In the genomic region with DNA sequence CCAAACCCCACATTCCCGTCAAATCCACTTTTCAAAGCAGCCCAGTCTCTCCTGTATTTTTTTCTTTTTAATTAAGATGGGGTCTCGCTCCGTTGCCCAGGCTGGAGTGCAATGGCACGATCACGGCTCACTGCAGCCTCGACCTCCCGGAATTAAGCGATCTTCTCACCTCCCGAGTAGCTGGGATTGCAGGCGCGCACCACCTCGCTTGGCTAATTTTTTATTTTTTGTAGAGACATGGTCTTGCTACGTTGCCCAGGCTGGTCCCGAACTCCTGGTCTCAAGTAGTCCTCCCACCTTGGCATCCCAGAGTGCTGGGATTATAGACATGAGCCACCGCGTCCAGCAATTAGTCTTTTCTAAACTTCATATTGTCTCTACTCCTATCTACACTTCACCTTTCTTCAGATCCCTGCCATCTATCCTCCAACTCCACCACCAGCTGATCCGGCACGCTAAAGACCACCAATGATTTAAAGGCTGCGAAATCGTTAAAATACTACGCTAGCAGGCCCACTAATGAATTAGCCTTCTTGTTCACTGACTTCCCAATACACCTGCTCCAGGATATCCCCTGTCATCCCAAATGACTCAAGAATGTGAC, we compare ENCODE assay signal across 8 cellular contexts. TPM values are rescaled to one million over a fixed set of nuclear protein-coding genes. Genes with fewer than 3 reads are reported as not detected.
DNase-seq lines count a peak whose midpoint lies in the region; ATAC-seq, FAIRE-seq and TF ChIP-seq lines count a peak whose summit lies in the region.

No MANE protein-coding gene starts in this region.

- no CpG with 5 or more reads among the region's 21 CpGs for WGBS in mesendoderm (ENCODE audit: extremely low coverage, insufficient coverage, low lambda C conversion rate)
- whole genome bisulfite sequencing in urinary bladder = 55% methylated on average over 21 of the region's 21 CpGs

- H2AK5ac ChIP-seq in mesendoderm (ENCODE audit: low read length) = no peak overlapping the region

- H3K4ac ChIP-seq in mesendoderm (ENCODE audit: low read depth, low read length) = peak overlapping the region; percentile 75

- no peaks in the 10 kb centered on the region for H3K27me3 ChIP-seq in bronchial epithelial cell (ENCODE audit: control insufficient read depth, insufficient read depth, low read length)
- no peaks in the 10 kb centered on the region for H3K27me3 ChIP-seq in mesendoderm (ENCODE audit: insufficient read depth, low read length, poor library complexity)

- H3K36me3 Mint-ChIP-seq in activated naive CD4-positive, alpha-beta T cell treated with anti-CD3 and anti-CD28 coated beads, Interleukin-2, amount 10 ng/mL, durations not matched to agents 7 days and 5 days = peaks cover 25% of the 10 kb centered on the region

- DNase-seq in activated naive CD4-positive, alpha-beta T cell treated with anti-CD3 and anti-CD28 coated beads, Interleukin-2, amount 10 ng/mL, durations not matched to agents 7 days and 5 days = no peak
- no peak for DNase-seq in activated naive CD4-positive, alpha-beta T cell treated with anti-CD3 and anti-CD28 coated beads, Interleukin-2, amount 50 U/mL, for 16 hours
- DNase-seq in bronchial epithelial cell (ENCODE audit: low read depth) (no peak), mesendoderm (no peak), NCI-H526 (lab: John Stamatoyannopoulos, UW) (no peak), epidermal melanocyte (ENCODE audit: insufficient read length, low spot score) (no peak)

- H2BK15ac ChIP-seq in mesendoderm (replicated peaks; ENCODE audit: low read depth) = no peak overlapping the region

- no peak overlapping the region for H4K5ac ChIP-seq in mesendoderm (ENCODE audit: low read length)

- CTCF ChIA-PET in activated naive CD4-positive, alpha-beta T cell treated with anti-CD3 and anti-CD28 coated beads, Interleukin-2, amount 10 ng/mL, durations not matched to agents 7 days and 5 days (lab: Charles Lee) = interaction anchor here (0.6 to 1.1 kb wide), 2 partner anchors 10 kb away, joined by 3 to 4 read pairs; no protein-coding TSS in a partner anchor

- H4K8ac ChIP-seq in mesendoderm (ENCODE audit: low read depth, low read length) = peak overlapping the region; percentile 97

- H3K4me2 ChIP-seq in mesendoderm (ENCODE audit: low read length) = peak overlapping the region; percentile 55

- H3K27me3 Mint-ChIP-seq in activated naive CD4-positive, alpha-beta T cell treated with anti-CD3 and anti-CD28 coated beads, Interleukin-2, amount 10 ng/mL, durations not matched to agents 7 days and 5 days = no peaks in the 10 kb centered on the region

- peak overlapping the region; percentile 75 for H3K9ac ChIP-seq in mesendoderm (ENCODE audit: low read length)

- TF ChIP-seq CTCF in bronchial epithelial cell (IDR thresholded peaks at IDR 0.05; ENCODE audit: insufficient read depth, low read length, severe bottlenecking) = no peak

- H3K9me3 Mint-ChIP-seq in activated naive CD4-positive, alpha-beta T cell treated with anti-CD3 and anti-CD28 coated beads, Interleukin-2, amount 10 ng/mL, durations not matched to agents 7 days and 5 days = no peaks in the 10 kb centered on the region

- H3K79me2 ChIP-seq in mesendoderm (ENCODE audit: control insufficient read depth, insufficient read depth, low read length) = peaks cover 21% of the 10 kb centered on the region

- H3K27ac ChIP-seq in mesendoderm (ENCODE audit: low read depth, low read length) = no peak overlapping the region
- H3K27ac ChIP-seq in urinary bladder (ENCODE audit: low read depth) = no peak overlapping the region

- FAIRE-seq in bronchial epithelial cell (lab: Jason Lieb, UNC) = no peak

- H3K4me3 ChIP-seq in bronchial epithelial cell (ENCODE audit: low read depth, low read length) = peak overlapping the region; percentile 74
- peak overlapping the region; percentile 26 for H3K4me3 ChIP-seq in mesendoderm (ENCODE audit: low read length)
- H3K4me3 ChIP-seq in urinary bladder (ENCODE audit: low read depth, low read length) = peak overlapping the region; percentile 81

- H3K36me3 ChIP-seq in bronchial epithelial cell (ENCODE audit: control insufficient read depth, insufficient read depth, low read length) (peaks cover 2% of the 10 kb centered on the region), mesendoderm (ENCODE audit: control insufficient read depth, insufficient read depth, low read length) (no peaks in the 10 kb centered on the region), urinary bladder (ENCODE audit: insufficient read depth) (peaks cover 3% of the 10 kb centered on the region)

- no peak overlapping the region for H2BK5ac ChIP-seq in mesendoderm (ENCODE audit: low read length)

- H3K4me1 ChIP-seq in mesendoderm (ENCODE audit: control insufficient read depth, low read depth, low read length) (no peaks in the 10 kb centered on the region), urinary bladder (ENCODE audit: insufficient read depth) (no peaks in the 10 kb centered on the region)

- no peak overlapping the region for H2BK120ac ChIP-seq in mesendoderm (ENCODE audit: low read depth, low read length)

- no peak overlapping the region for H3K23ac ChIP-seq in mesendoderm (ENCODE audit: low read length)

- H3K79me1 ChIP-seq in mesendoderm (ENCODE audit: low read length) = peaks cover 12% of the 10 kb centered on the region

- peaks cover 33% of the 10 kb centered on the region for H3K4me1 Mint-ChIP-seq in activated naive CD4-positive, alpha-beta T cell treated with anti-CD3 and anti-CD28 coated beads, Interleukin-2, amount 10 ng/mL, durations not matched to agents 7 days and 5 days

- H3K4me3 Mint-ChIP-seq in activated naive CD4-positive, alpha-beta T cell treated with anti-CD3 and anti-CD28 coated beads, Interleukin-2, amount 10 ng/mL, durations not matched to agents 7 days and 5 days = peak overlapping the region; percentile 79

- H3K18ac ChIP-seq in mesendoderm (ENCODE audit: low read length) = no peak overlapping the region

- H3K27ac Mint-ChIP-seq in activated naive CD4-positive, alpha-beta T cell treated with anti-CD3 and anti-CD28 coated beads, Interleukin-2, amount 10 ng/mL, durations not matched to agents 7 days and 5 days = peak overlapping the region; percentile 90

- ATAC-seq in GM21367 (IDR thresholded peaks at IDR 0.05; ENCODE audit: unreplicated experiment) = no peak

- peak overlapping the region; percentile 86 for H3K56ac ChIP-seq in mesendoderm (ENCODE audit: low read length)

RNA-seq across cellular contexts. Expression of a gene that starts 0.5 kb away (rescaled TPM):
- total RNA-seq in bronchial epithelial cell = 28.7 and 31.6 TPM in 2 replicates
- 12.8 TPM for polyA plus RNA-seq in mesendoderm (2013, experiment 1 of 2)
- polyA plus RNA-seq in mesendoderm (2013, experiment 2 of 2) = 12.5 TPM
- total RNA-seq in urinary bladder = 27.2 TPM
- 13.4 TPM for polyA plus RNA-seq in urinary bladder

RNA-seq across cellular contexts. Expression of a gene that starts 37.5 kb away (rescaled TPM):
- total RNA-seq in bronchial epithelial cell (22.8 and 25.0 TPM in 2 replicates), urinary bladder (33.1 TPM)
- polyA plus RNA-seq in mesendoderm (2013, experiment 1 of 2) = 21.8 TPM
- polyA plus RNA-seq in mesendoderm (2013, experiment 2 of 2) = 21.0 TPM
- 17.9 TPM for polyA plus RNA-seq in urinary bladder

RNA-seq across cellular contexts. Expression of a gene that starts 44.1 kb away (rescaled TPM):
- total RNA-seq in bronchial epithelial cell (31.6 and 76.9 TPM in 2 replicates), urinary bladder (33.7 TPM)
- polyA plus RNA-seq in mesendoderm (2013, experiment 1 of 2) = 26.9 TPM
- 25.3 TPM for polyA plus RNA-seq in mesendoderm (2013, experiment 2 of 2)
- polyA plus RNA-seq in urinary bladder = 23.7 TPM

RNA-seq across cellular contexts. Expression of a gene that starts 56.6 kb away (rescaled TPM):
- total RNA-seq in bronchial epithelial cell (107 and 131 TPM in 2 replicates), urinary bladder (28.6 TPM)
- polyA plus RNA-seq in mesendoderm (2013, experiment 1 of 2) = 60.3 TPM
- 59.0 TPM for polyA plus RNA-seq in mesendoderm (2013, experiment 2 of 2)
- 22.4 TPM for polyA plus RNA-seq in urinary bladder

Comparison
In these comparisons a context has a peak if more than half of its experiments do, and no peak if none do; other contexts are left out.
1. H3K4me3 ChIP-seq: peak in every context shown above with its lines; median percentile 81 in urinary bladder; 74 in bronchial epithelial cell; 26 in mesendoderm.